Comparison of ENCODE assay signal across 29 cellular contexts in the genomic region with DNA sequence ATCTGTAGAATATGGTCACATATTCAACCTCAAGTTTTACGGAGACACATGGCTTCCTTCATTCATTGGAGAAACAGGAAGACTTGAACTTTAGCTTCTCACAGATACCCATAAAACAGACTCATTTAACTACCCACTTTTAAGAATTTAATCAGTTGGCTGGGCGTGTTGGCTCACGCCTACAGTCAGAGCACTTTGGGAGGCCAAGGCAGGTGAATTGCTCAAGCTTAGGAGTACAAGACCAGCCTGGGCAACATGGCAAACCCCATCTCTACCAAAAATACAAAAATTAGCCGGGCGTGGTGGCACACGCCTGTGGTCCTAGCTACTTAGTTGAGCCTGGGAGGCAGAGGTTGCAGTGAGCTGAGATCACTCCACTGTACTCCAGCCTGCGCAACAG.
"Had no signal": no experiment of that assay in that cellular context is flagged by ENCODE, and none has a peak within 500 bp of the region (broad histone marks: within the 10 kb centered on the region; RNA-seq: fewer than 3 reads in every experiment).

No MANE protein-coding gene starts in this region.

- H3K9me3 ChIP-seq: ascending aorta, gastrocnemius medialis, ovary, stomach, suprapubic skin, tibial artery, upper lobe of right lung had no signal

- H3K36me3 ChIP-seq: ascending aorta, gastrocnemius medialis, ovary, suprapubic skin, tibial artery, upper lobe of right lung, WERI-Rb-1 had no signal

- H3K27ac ChIP-seq: ascending aorta, epithelial cell of prostate, gastrocnemius medialis, hepatocyte, ovary, skin epidermis, stomach, suprapubic skin, tibial artery, upper lobe of right lung, WERI-Rb-1 had no signal

- H3K4me1 ChIP-seq: ascending aorta, upper lobe of right lung had no signal

- H3K4me1 Mint-ChIP-seq: activated CD4-positive, alpha-beta memory T cell treated with anti-CD3 and anti-CD28 coated beads, Interleukin-2, amount 10 ng/mL, durations not matched to agents 7 days and 5 days had no signal

- H3K9me3 Mint-ChIP-seq: activated CD4-positive, alpha-beta memory T cell treated with anti-CD3 and anti-CD28 coated beads, Interleukin-2, amount 10 ng/mL, durations not matched to agents 7 days and 5 days; activated CD4-positive, alpha-beta T cell treated with anti-CD3 and anti-CD28 coated beads, Interleukin-2, amount 10 ng/mL, durations not matched to agents 24 days and 14 days; activated naive CD8-positive, alpha-beta T cell treated with anti-CD3 and anti-CD28 coated beads, Interleukin-2, amount 10 ng/mL, durations not matched to agents 7 days and 5 days; activated T-cell treated with anti-CD3 and anti-CD28 coated beads, Interleukin-2, amount 50 U/mL, for 4 hours; activated T-helper 2 cell treated with anti-CD3 and anti-CD28 coated beads, Interferon-gamma antibody, Interleukin-2, Interleukin-4, amounts not matched to agents 10 μg/mL and 5 μg/mL and 100 μg/mL, durations not matched to agents 14 hours and 24 hours and 36 hours; brain; mesothelial cell of epicardium; naive thymus-derived CD4-positive, alpha-beta T cell; T-helper 1 cell treated with Interleukin-12 subunit alpha and Interleukin-12 subunit beta and Interleukin-4 antibody, amounts not matched to agents 30 μg/mL and 1 μg/mL, for 36 hours had no signal

- DNase-seq: activated CD4-positive, alpha-beta memory T cell treated with anti-CD3 and anti-CD28 coated beads, Interleukin-2, amount 10 ng/mL, durations not matched to agents 7 days and 5 days; activated CD4-positive, alpha-beta T cell treated with anti-CD3 and anti-CD28 coated beads, Interleukin-2, amount 10 ng/mL, durations not matched to agents 24 days and 14 days; activated CD4-positive, CD25-positive, alpha-beta regulatory T cell treated with anti-CD3 and anti-CD28 coated beads, Interleukin-2, amount 50 U/mL, for 72 hours; activated naive CD8-positive, alpha-beta T cell treated with anti-CD3 and anti-CD28 coated beads, Interleukin-2, amount 10 ng/mL, durations not matched to agents 7 days and 5 days; activated T-cell treated with anti-CD3 and anti-CD28 coated beads, Interleukin-2, amount 50 U/mL, for 4 hours; caudate nucleus; gastrocnemius medialis; left cardiac atrium; naive thymus-derived CD4-positive, alpha-beta T cell; ovary; stimulated activated CD4-positive, alpha-beta T cell treated with anti-CD3 and anti-CD28 coated beads, Interleukin-12 subunit alpha, Interleukin-12 subunit beta, amount 100 ng/mL, for 4 hours; stimulated activated CD4-positive, alpha-beta T cell treated with anti-CD3 and anti-CD28 coated beads, Interleukin-4, amount 100 ng/mL, for 1 hour; stomach; SW 1271; T-helper 9 cell; tibial artery; upper lobe of right lung; WERI-Rb-1 had no signal

- H3K4me3 Mint-ChIP-seq: activated CD4-positive, alpha-beta memory T cell treated with anti-CD3 and anti-CD28 coated beads, Interleukin-2, amount 10 ng/mL, durations not matched to agents 7 days and 5 days; activated CD4-positive, alpha-beta T cell treated with anti-CD3 and anti-CD28 coated beads, Interleukin-2, amount 10 ng/mL, durations not matched to agents 24 days and 14 days; activated naive CD8-positive, alpha-beta T cell treated with anti-CD3 and anti-CD28 coated beads, Interleukin-2, amount 10 ng/mL, durations not matched to agents 7 days and 5 days; activated T-cell treated with anti-CD3 and anti-CD28 coated beads, Interleukin-2, amount 50 U/mL, for 4 hours; brain; mesothelial cell of epicardium; naive thymus-derived CD4-positive, alpha-beta T cell; T-helper 1 cell treated with Interleukin-12 subunit alpha and Interleukin-12 subunit beta and Interleukin-4 antibody, amounts not matched to agents 30 μg/mL and 1 μg/mL, for 36 hours had no signal

- H3K27me3 ChIP-seq: ascending aorta, gastrocnemius medialis, hepatocyte, ovary, stomach, suprapubic skin, tibial artery, upper lobe of right lung had no signal

- H3K27ac Mint-ChIP-seq: activated CD4-positive, alpha-beta memory T cell treated with anti-CD3 and anti-CD28 coated beads, Interleukin-2, amount 10 ng/mL, durations not matched to agents 7 days and 5 days; activated CD4-positive, alpha-beta T cell treated with anti-CD3 and anti-CD28 coated beads, Interleukin-2, amount 10 ng/mL, durations not matched to agents 24 days and 14 days; activated naive CD8-positive, alpha-beta T cell treated with anti-CD3 and anti-CD28 coated beads, Interleukin-2, amount 10 ng/mL, durations not matched to agents 7 days and 5 days; activated T-helper 2 cell treated with anti-CD3 and anti-CD28 coated beads, Interferon-gamma antibody, Interleukin-2, Interleukin-4, amounts not matched to agents 10 μg/mL and 5 μg/mL and 100 μg/mL, durations not matched to agents 14 hours and 24 hours and 36 hours; mesothelial cell of epicardium; progenitor cell of endocrine pancreas; T-helper 1 cell treated with Interleukin-12 subunit alpha and Interleukin-12 subunit beta and Interleukin-4 antibody, amounts not matched to agents 30 μg/mL and 1 μg/mL, for 36 hours had no signal

- H3K36me3 Mint-ChIP-seq: brain had no signal

- ATAC-seq: activated T-cell treated with anti-CD3 and anti-CD28 coated beads, Interleukin-2, amount 50 U/mL, for 4 hours; gastrocnemius medialis; left cardiac atrium; naive thymus-derived CD4-positive, alpha-beta T cell; sciatic nerve; upper lobe of right lung had no signal

- H3K27me3 Mint-ChIP-seq: activated CD4-positive, alpha-beta memory T cell treated with anti-CD3 and anti-CD28 coated beads, Interleukin-2, amount 10 ng/mL, durations not matched to agents 7 days and 5 days; activated CD4-positive, alpha-beta T cell treated with anti-CD3 and anti-CD28 coated beads, Interleukin-2, amount 10 ng/mL, durations not matched to agents 24 days and 14 days; activated naive CD8-positive, alpha-beta T cell treated with anti-CD3 and anti-CD28 coated beads, Interleukin-2, amount 10 ng/mL, durations not matched to agents 7 days and 5 days; brain; naive thymus-derived CD4-positive, alpha-beta T cell; progenitor cell of endocrine pancreas had no signal

- H3K4me3 ChIP-seq: ascending aorta, gastrocnemius medialis, hepatocyte, ovary, skin epidermis, stomach, suprapubic skin, tibial artery, upper lobe of right lung had no signal
